10 cellular contexts compared by ENCODE assay signal in the genomic region with DNA sequence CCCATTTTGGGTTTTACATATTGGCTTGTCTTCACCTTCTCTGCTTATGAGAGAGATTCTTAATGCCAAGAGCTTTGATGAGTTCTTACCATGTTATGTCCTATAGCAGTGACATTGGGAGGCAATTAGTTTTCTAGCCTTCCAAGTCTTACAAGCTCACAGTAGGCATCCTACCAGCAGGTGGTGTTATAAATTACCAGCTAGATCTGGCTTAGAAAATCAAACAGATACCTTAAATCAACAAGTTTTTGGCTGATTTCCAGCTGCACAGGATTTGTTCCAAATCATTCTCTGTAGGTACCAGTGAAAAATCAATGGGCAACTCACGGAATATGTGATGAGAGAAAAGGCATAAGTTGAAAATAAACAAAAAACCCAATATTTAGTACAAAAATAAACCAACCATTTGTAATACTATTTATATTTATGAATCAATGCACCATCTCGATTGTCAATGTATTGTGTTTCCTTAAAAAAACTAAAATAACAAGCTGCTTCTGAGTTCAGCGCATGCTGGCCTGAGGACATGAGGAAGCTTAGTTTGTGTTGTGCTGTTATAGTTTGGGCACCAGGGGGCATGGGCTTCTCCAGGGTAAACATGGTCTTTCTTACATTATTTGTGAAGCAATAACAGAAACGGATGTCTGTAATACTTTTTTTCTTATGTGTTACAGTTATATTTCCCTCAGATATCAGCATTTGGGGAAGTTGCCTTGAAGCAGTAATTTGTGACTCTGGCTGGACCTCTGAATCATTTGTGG. TPM values are rescaled to one million over a fixed set of nuclear protein-coding genes. Genes with fewer than 3 reads are reported as not detected.
A peak's percentile ranks its signal among the peaks of the same experiment; 100 is the strongest.
DNase-seq lines count a peak whose midpoint lies in the region; ATAC-seq and TF ChIP-seq lines count a peak whose summit lies in the region.
"Had no signal": no experiment of that assay in that cellular context is flagged by ENCODE, and none has a peak within 500 bp of the region (broad histone marks: within the 10 kb centered on the region; RNA-seq: fewer than 3 reads in every experiment).

No MANE protein-coding gene starts in this region.

- no peak overlapping the region for H3K27ac ChIP-seq in OCI-LY3 (ENCODE audit: low read length)
- H3K27ac ChIP-seq in CD8-positive, alpha-beta memory T cell (ENCODE audit: low read depth, low read length) = no peak overlapping the region
- H3K27ac ChIP-seq: heart right ventricle had no signal

- DNase-seq in iPS-NIHi11 (ENCODE audit: low spot score) (peak; percentile 20), epidermal melanocyte (ENCODE audit: insufficient read length, low spot score) (no peak), T-cell (no peak)
- no peak for DNase-seq in CD8-positive, alpha-beta memory T cell
- DNase-seq in stimulated activated CD4-positive, alpha-beta T cell treated with anti-CD3 and anti-CD28 coated beads, Interleukin-4, amount 100 ng/mL, for 4 hours = no peak
- DNase-seq: activated T-cell treated with anti-CD3 and anti-CD28 coated beads, Interleukin-2, amount 50 U/mL, for 72 hours; heart right ventricle had no signal

- peak overlapping the region; percentile 6; the same call in 1 of the 2 replicates for H3K4me2 ChIP-seq in OCI-LY3 (ENCODE audit: low read length)

- H3K9me3 ChIP-seq in OCI-LY3 (ENCODE audit: insufficient read depth, low read length) = no peaks in the 10 kb centered on the region
- H3K9me3 ChIP-seq in CD8-positive, alpha-beta memory T cell (ENCODE audit: low read length) = no peaks in the 10 kb centered on the region
- H3K9me3 ChIP-seq: heart right ventricle had no signal

- no peak overlapping the region for H3K9ac ChIP-seq in OCI-LY3 (ENCODE audit: low read length)

- no peak overlapping the region for H2AFZ ChIP-seq in OCI-LY3 (ENCODE audit: low read depth, low read length)

- peaks cover 12% of the 10 kb centered on the region; the same call in 1 of the 2 replicates for H3K27me3 ChIP-seq in OCI-LY3 (ENCODE audit: low read depth, low read length)
- no peaks in the 10 kb centered on the region for H3K27me3 ChIP-seq in CD8-positive, alpha-beta memory T cell (ENCODE audit: insufficient read depth, low read length, poor library complexity, severe bottlenecking)

- H3K36me3 Mint-ChIP-seq in CD8-positive, alpha-beta memory T cell = no peaks in the 10 kb centered on the region
- no peaks in the 10 kb centered on the region for H3K36me3 Mint-ChIP-seq in T-cell

- peaks cover 0 to 1% (median 0%) of the 10 kb centered on the region in 5 donors for H3K9me3 Mint-ChIP-seq in CD8-positive, alpha-beta memory T cell
- H3K9me3 Mint-ChIP-seq in T-cell = no peaks in the 10 kb centered on the region
- H3K9me3 Mint-ChIP-seq: activated T-cell treated with anti-CD3 and anti-CD28 coated beads, Interleukin-2, amount 50 U/mL, for 72 hours had no signal

- no peaks in the 10 kb centered on the region for H3K79me2 ChIP-seq in OCI-LY3 (ENCODE audit: low read length)

- H3K4me3 Mint-ChIP-seq in CD8-positive, alpha-beta memory T cell = no peak overlapping the region
- no peak overlapping the region for H3K4me3 Mint-ChIP-seq in T-cell
- H3K4me3 Mint-ChIP-seq: activated T-cell treated with anti-CD3 and anti-CD28 coated beads, Interleukin-2, amount 50 U/mL, for 72 hours had no signal

- TF ChIP-seq CTCF in GM12872 (IDR thresholded peaks at IDR 0.05; ENCODE audit: insufficient read depth, low read depth, low read length) (peak; percentile 39; the same call in 1 of the 3 replicates), OCI-LY3 (IDR thresholded peaks at IDR 0.05; ENCODE audit: low read depth, low read length) (peak; percentile 14; the same call in 1 of the 2 replicates)

- H3K27me3 Mint-ChIP-seq in CD8-positive, alpha-beta memory T cell = peaks cover 7 to 10% of the 10 kb centered on the region in 2 donors
- peaks cover 4 to 5% of the 10 kb centered on the region in 2 donors for H3K27me3 Mint-ChIP-seq in T-cell

- H3K36me3 ChIP-seq in OCI-LY3 (replicated peaks; ENCODE audit: low read depth, low read length) = no peaks in the 10 kb centered on the region
- H3K36me3 ChIP-seq in CD8-positive, alpha-beta memory T cell (ENCODE audit: insufficient read depth, low read length) = no peaks in the 10 kb centered on the region
- H3K36me3 ChIP-seq: heart right ventricle had no signal

- H3K4me1 Mint-ChIP-seq in CD8-positive, alpha-beta memory T cell = no peaks in the 10 kb centered on the region
- H3K4me1 Mint-ChIP-seq in T-cell = no peaks in the 10 kb centered on the region

- no peak overlapping the region for H3K27ac Mint-ChIP-seq in CD8-positive, alpha-beta memory T cell
- no peak overlapping the region for H3K27ac Mint-ChIP-seq in T-cell
- H3K27ac Mint-ChIP-seq: activated T-cell treated with anti-CD3 and anti-CD28 coated beads, Interleukin-2, amount 50 U/mL, for 72 hours had no signal

- CTCF ChIA-PET in CD8-positive, alpha-beta memory T cell (lab: Charles Lee) = no interaction called here
- CTCF ChIA-PET in T-cell (lab: Charles Lee) = interaction anchor here in 1 of 2 donors (1.2 kb wide), 1 partner anchor 13 kb away, joined by 5 read pairs; no protein-coding TSS in a partner anchor

- no peaks in the 10 kb centered on the region for H4K20me1 ChIP-seq in OCI-LY3 (ENCODE audit: insufficient read depth, low read length)

- H3K4me3 ChIP-seq in OCI-LY3 (ENCODE audit: low read length) = no peak overlapping the region
- no peak overlapping the region for H3K4me3 ChIP-seq in CD8-positive, alpha-beta memory T cell (ENCODE audit: low read length)
- H3K4me3 ChIP-seq: heart right ventricle had no signal

- POLR2A ChIA-PET in CD8-positive, alpha-beta memory T cell (lab: Charles Lee) = no interaction called here
- POLR2A ChIA-PET in T-cell (lab: Charles Lee) = no interaction called here

- ATAC-seq in HG03469 (IDR thresholded peaks at IDR 0.05; ENCODE audit: unreplicated experiment) (peak; percentile 58), T-cell (replicated peaks in 1 of 4) (no peak)
- ATAC-seq: activated T-cell treated with anti-CD3 and anti-CD28 coated beads, Interleukin-2, amount 50 U/mL, for 72 hours; heart right ventricle had no signal

- H3K4me1 ChIP-seq in OCI-LY3 (ENCODE audit: low read length) = peaks cover 7% of the 10 kb centered on the region
- no peaks in the 10 kb centered on the region for H3K4me1 ChIP-seq in CD8-positive, alpha-beta memory T cell (ENCODE audit: insufficient read depth, low read length)

RNA-seq across cellular contexts. Expression of a gene that starts 34.1 kb away (rescaled TPM):
- not detected for total RNA-seq in CD8-positive, alpha-beta memory T cell
- not detected for polyA plus RNA-seq in CD8-positive, alpha-beta memory T cell
- total RNA-seq in T-cell = not detected
- total RNA-seq: activated T-cell treated with anti-CD3 and anti-CD28 coated beads, Interleukin-2, amount 50 U/mL, for 72 hours; heart right ventricle had no signal
- polyA plus RNA-seq: heart right ventricle had no signal
